Comparison of ENCODE assay signal across 16 cellular contexts in genomic region chr5:157372472-157372822, GRCh38.
DNase-seq lines count a peak whose midpoint lies in the region; ATAC-seq lines count a peak whose summit lies in the region.
"Had no signal": no experiment of that assay in that cellular context is flagged by ENCODE, and none has a peak within 500 bp of the region (broad histone marks: within the 10 kb centered on the region; RNA-seq: fewer than 3 reads in every experiment).

No MANE protein-coding gene starts in this region.

- no peaks in the 10 kb centered on the region for H3K9me3 ChIP-seq in T-helper 17 cell (ENCODE audit: control insufficient read depth, low read length, poor library complexity, severe bottlenecking)
- H3K9me3 ChIP-seq in mesenchymal stem cell (ENCODE audit: control insufficient read depth, low read length) = no peaks in the 10 kb centered on the region
- H3K9me3 ChIP-seq in skeletal muscle tissue (ENCODE audit: control insufficient read depth in 3 of 3, low read length in 3 of 3) = no peaks in the 10 kb centered on the region

- H3K4me1 ChIP-seq in mesenchymal stem cell (ENCODE audit: control insufficient read depth, insufficient read depth, low read depth, low read length) = peaks cover 9% of the 10 kb centered on the region
- H3K4me1 ChIP-seq in skeletal muscle tissue (ENCODE audit: control insufficient read depth in 3 of 3, insufficient read depth in 3 of 3, low read length in 3 of 3) = peaks cover 3 to 16% (median 5%) of the 10 kb centered on the region in 3 donors

- H3K9me3 Mint-ChIP-seq in activated T-cell treated with anti-CD3 and anti-CD28 coated beads, Interleukin-2, amount 50 U/mL, for 72 hours = no peaks in the 10 kb centered on the region
- H3K9me3 Mint-ChIP-seq: CD8-positive, alpha-beta memory T cell had no signal

- H4K8ac ChIP-seq in mesenchymal stem cell (ENCODE audit: low read length) = no peak overlapping the region

- H2BK12ac ChIP-seq in mesenchymal stem cell (ENCODE audit: low read length in 2 of 2) = peak overlapping the region in 1 of 2 experiments; percentile 70

- no peak overlapping the region for H2BK120ac ChIP-seq in mesenchymal stem cell (ENCODE audit: low read depth, low read length)

- no peak overlapping the region for H3K14ac ChIP-seq in mesenchymal stem cell (ENCODE audit: low read length in 2 of 2)

- no peak overlapping the region for H3K4me3 Mint-ChIP-seq in activated T-cell treated with anti-CD3 and anti-CD28 coated beads, Interleukin-2, amount 50 U/mL, for 72 hours
- no peak overlapping the region for H3K4me3 Mint-ChIP-seq in T-helper 17 cell

- H3K4me3 ChIP-seq in mesenchymal stem cell (ENCODE audit: insufficient read depth in 1 of 2, low read depth in 1 of 2, low read length in 2 of 2) (no peak overlapping the region), skeletal muscle tissue (ENCODE audit: low read length in 3 of 3) (no peak overlapping the region)

- H3K79me1 ChIP-seq in mesenchymal stem cell (replicated peaks; ENCODE audit: low read length, poor library complexity, severe bottlenecking) = peaks cover 2% of the 10 kb centered on the region

- H3K4me2 ChIP-seq in mesenchymal stem cell (ENCODE audit: low read length, poor library complexity, severe bottlenecking) = no peak overlapping the region

- no peak overlapping the region for H3K23ac ChIP-seq in mesenchymal stem cell (ENCODE audit: low read length in 2 of 2)

- H3K27ac Mint-ChIP-seq in activated T-cell treated with anti-CD3 and anti-CD28 coated beads, Interleukin-2, amount 50 U/mL, for 72 hours = peak overlapping the region; percentile 91
- peak overlapping the region; percentile 54 for H3K27ac Mint-ChIP-seq in T-helper 17 cell

- H3K36me3 Mint-ChIP-seq in activated T-cell treated with anti-CD3 and anti-CD28 coated beads, Interleukin-2, amount 50 U/mL, for 72 hours (ENCODE audit: insufficient read depth in 2 of 2) = peaks cover 10 to 26% of the 10 kb centered on the region in 2 donors
- H3K36me3 Mint-ChIP-seq in T-helper 17 cell (ENCODE audit: low read depth) = peaks cover 18% of the 10 kb centered on the region

- no peak for DNase-seq in activated T-cell treated with anti-CD3 and anti-CD28 coated beads, Interleukin-2, amount 50 U/mL, for 72 hours
- DNase-seq in activated T-cell treated with anti-CD3 and anti-CD28 coated beads, Interleukin-2, amount 50 U/mL, for 1 hour = no peak
- DNase-seq in T-helper 17 cell (no peak), mesenchymal stem cell (peak; percentile 18), GF-D8 (lab: John Stamatoyannopoulos, UW) (no peak)
- no peak for DNase-seq in effector CD4-positive, alpha-beta T cell
- DNase-seq in stimulated activated CD8-positive, alpha-beta memory T cell treated with anti-CD3 and anti-CD28 coated beads, Interleukin-4, amount 100 ng/mL, for 48 hours = no peak
- DNase-seq: anterior cingulate cortex; CD8-positive, alpha-beta memory T cell; DND-41; foreskin melanocyte; Kasumi-1; left colon; NCI-H1105 treated with DMSO at 0.1 percent for 48 hours; NCI-H774 had no signal

- no peaks in the 10 kb centered on the region for H3K27me3 Mint-ChIP-seq in activated T-cell treated with anti-CD3 and anti-CD28 coated beads, Interleukin-2, amount 50 U/mL, for 72 hours (ENCODE audit: low read depth)
- no peaks in the 10 kb centered on the region for H3K27me3 Mint-ChIP-seq in T-helper 17 cell
- H3K27me3 Mint-ChIP-seq: CD8-positive, alpha-beta memory T cell had no signal

- H3K9ac ChIP-seq in mesenchymal stem cell (ENCODE audit: low read length) (no peak overlapping the region), skeletal muscle tissue (ENCODE audit: low read depth in 1 of 3, low read length in 3 of 3) (no peak overlapping the region)

- H3K36me3 ChIP-seq in mesenchymal stem cell (ENCODE audit: control insufficient read depth in 1 of 2, insufficient read depth in 2 of 2, low read depth in 1 of 2, low read length in 2 of 2) (peaks cover 0 to 12% of the 10 kb centered on the region in 2 experiments), skeletal muscle tissue (ENCODE audit: control insufficient read depth in 3 of 3, insufficient read depth in 3 of 3, low read length in 3 of 3) (no peaks in the 10 kb centered on the region)

- peak overlapping the region; percentile 31 for H2AK5ac ChIP-seq in mesenchymal stem cell (ENCODE audit: low read length, severe bottlenecking)

- 59% methylated on average over 4 of the region's 4 CpGs for WGBS in mesenchymal stem cell

- peak overlapping the region; percentile 4 for H3K27ac ChIP-seq in mesenchymal stem cell (ENCODE audit: low read length, poor library complexity, severe bottlenecking)
- peak overlapping the region; percentile 19 for H3K27ac ChIP-seq in skeletal muscle tissue (ENCODE audit: low read depth, low read length)

- no peak overlapping the region for H2BK15ac ChIP-seq in mesenchymal stem cell (ENCODE audit: low read depth, poor library complexity, severe bottlenecking)

- H2AFZ ChIP-seq in mesenchymal stem cell (ENCODE audit: low read depth, low read length) = no peak overlapping the region

- no peak overlapping the region for H2BK5ac ChIP-seq in mesenchymal stem cell (ENCODE audit: low read depth, low read length, poor library complexity, severe bottlenecking)

- peaks cover 36% of the 10 kb centered on the region for H3K4me1 Mint-ChIP-seq in activated T-cell treated with anti-CD3 and anti-CD28 coated beads, Interleukin-2, amount 50 U/mL, for 72 hours (ENCODE audit: low read depth)
- H3K4me1 Mint-ChIP-seq in T-helper 17 cell = peaks cover 17% of the 10 kb centered on the region

- H4K91ac ChIP-seq in mesenchymal stem cell (ENCODE audit: low read length) = no peak overlapping the region

- H3K4ac ChIP-seq in mesenchymal stem cell (ENCODE audit: low read depth in 1 of 2, low read length in 2 of 2) = no peak overlapping the region

- H3K27me3 ChIP-seq in mesenchymal stem cell (ENCODE audit: control insufficient read depth in 1 of 2, insufficient read depth in 1 of 2, low read length in 2 of 2) (no peaks in the 10 kb centered on the region), skeletal muscle tissue (ENCODE audit: control insufficient read depth in 3 of 3, insufficient read depth in 3 of 3, low read length in 3 of 3) (no peaks in the 10 kb centered on the region)

- ATAC-seq in activated T-cell treated with anti-CD3 and anti-CD28 coated beads, Interleukin-2, amount 50 U/mL, for 72 hours (replicated peaks in 1 of 2) = no peak
- ATAC-seq in T-helper 17 cell = no peak
- ATAC-seq: left colon had no signal

- H3K18ac ChIP-seq in mesenchymal stem cell (ENCODE audit: low read depth in 1 of 2, low read length in 2 of 2) = peak overlapping the region in 1 of 2 experiments; percentile 74
